Comparison of ENCODE assay signal across 1 cellular context in the genomic region with DNA sequence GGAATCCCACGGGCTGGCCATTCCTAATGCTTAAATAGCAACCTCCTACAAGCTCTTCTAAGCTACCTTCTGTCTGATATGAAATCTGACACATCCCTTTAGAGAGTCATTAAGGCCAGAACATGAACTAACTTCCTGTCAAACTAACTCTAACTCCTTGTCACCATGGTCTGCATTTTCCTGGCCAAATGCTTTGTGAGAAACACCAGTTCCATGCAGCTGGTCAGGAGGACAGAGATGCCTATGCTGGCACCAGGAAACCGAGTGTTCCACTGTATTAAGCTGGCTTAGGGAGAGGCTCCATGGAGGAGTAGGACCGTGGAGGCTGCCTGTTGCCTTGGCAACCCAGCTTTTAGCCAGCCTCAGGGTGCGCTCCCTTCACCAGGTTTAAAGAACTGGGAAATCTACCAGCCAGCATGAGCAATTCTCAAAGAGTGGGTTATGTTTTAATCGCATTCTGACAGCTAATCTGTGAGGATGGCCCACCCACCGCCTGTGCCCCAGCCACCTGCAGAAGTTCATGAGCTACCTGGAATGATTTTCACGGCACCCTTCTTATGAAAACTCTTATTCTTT.
TF ChIP-seq lines count a peak whose summit lies in the region.

No MANE protein-coding gene starts in this region.

TF ChIP-seq in K562, 482 proteins besides CTCF, POLR2A, EP300 and RAD21 (continued from another document):
- TF ChIP-seq MTA1 (IDR thresholded peaks at IDR 0.05; ENCODE audit: borderline replicate concordance): no peak
TF ChIP-seq in K562: peak in this region for 1.
